ENCODE assay signal across 8 cellular contexts in genomic region chr17:17900615-17901520, GRCh38.
A peak's percentile ranks its signal among the peaks of the same experiment; 100 is the strongest.
DNase-seq lines count a peak whose midpoint lies in the region; ATAC-seq and TF ChIP-seq lines count a peak whose summit lies in the region.

No MANE protein-coding gene starts in this region.

- H3K27ac ChIP-seq in gastrocnemius medialis, result peak overlapping the region; percentile 63 to 78 (median 70)

- intact Hi-C loops in gastrocnemius medialis (cut with DNase I; ENCODE audit: low total_unique reads), result no loop called here
- intact Hi-C loops in activated naive CD4-positive, alpha-beta T cell treated with anti-CD3 and anti-CD28 coated beads for 36 hours (cut with micrococcal nuclease), result no loop called here

- TF ChIP-seq CTCF in HFFc6 (IDR thresholded peaks at IDR 0.05), result no peak
- no peak for TF ChIP-seq CTCF in gastrocnemius medialis (IDR thresholded peaks at IDR 0.05 in 4 of 5, conservative IDR thresholded peaks at IDR 0.05 in 1 of 5)

- H3K27me3 Mint-ChIP-seq in HFFc6 (ENCODE audit: insufficient read depth), result peaks cover 2% of the 10 kb centered on the region; the same call in 1 of the 2 replicates
- no peaks in the 10 kb centered on the region for H3K27me3 Mint-ChIP-seq in activated naive CD4-positive, alpha-beta T cell treated with anti-CD3 and anti-CD28 coated beads for 36 hours (ENCODE audit: low read depth)

- no peaks in the 10 kb centered on the region for H3K9me3 ChIP-seq in gastrocnemius medialis

- DNase-seq in HFFc6 (peak; percentile 95), SW 1271 (lab: John Stamatoyannopoulos, UW) (peak; percentile 33 to 95), globus pallidus (ENCODE audit: low spot score) (peak; percentile 71), gastrocnemius medialis (peak; percentile 91 to 94), SIG-M5 (lab: John Stamatoyannopoulos, UW) (no peak), mesenteric fat pad (ENCODE audit: low spot score) (no peak), HT-29 (ENCODE audit: low spot score) (no peak)
- no peak for DNase-seq in activated naive CD4-positive, alpha-beta T cell treated with anti-CD3 and anti-CD28 coated beads for 36 hours

- no peak for TF ChIP-seq POLR2A in gastrocnemius medialis (IDR thresholded peaks at IDR 0.05)

- peaks cover 35 to 47% of the 10 kb centered on the region in 2 donors for H3K4me1 ChIP-seq in gastrocnemius medialis

- H3K4me1 Mint-ChIP-seq in HFFc6 (ENCODE audit: low read depth), result peaks cover 46% of the 10 kb centered on the region
- no peaks in the 10 kb centered on the region for H3K4me1 Mint-ChIP-seq in activated naive CD4-positive, alpha-beta T cell treated with anti-CD3 and anti-CD28 coated beads for 36 hours (ENCODE audit: low read depth)

- H3K4me3 ChIP-seq in gastrocnemius medialis, result no peak overlapping the region

- peak; percentile 91 to 93 for ATAC-seq in gastrocnemius medialis

- CTCF ChIA-PET in activated naive CD4-positive, alpha-beta T cell treated with anti-CD3 and anti-CD28 coated beads for 36 hours (lab: Charles Lee), result interaction anchor here (0.5 to 1.1 kb wide), 5 partner anchors 10 to 284 kb away, joined by 3 to 6 read pairs (median 4); no protein-coding TSS in a partner anchor

- peak overlapping the region; percentile 53 for H3K4me3 Mint-ChIP-seq in HFFc6
- H3K4me3 Mint-ChIP-seq in activated naive CD4-positive, alpha-beta T cell treated with anti-CD3 and anti-CD28 coated beads for 36 hours, result no peak overlapping the region

- H3K27me3 ChIP-seq in gastrocnemius medialis, result no peaks in the 10 kb centered on the region

- H3K36me3 Mint-ChIP-seq in HFFc6 (ENCODE audit: low read depth), result peaks cover 17% of the 10 kb centered on the region
- peaks cover 3% of the 10 kb centered on the region for H3K36me3 Mint-ChIP-seq in activated naive CD4-positive, alpha-beta T cell treated with anti-CD3 and anti-CD28 coated beads for 36 hours (ENCODE audit: low read depth)

- peak overlapping the region; percentile 86 for H3K27ac Mint-ChIP-seq in HFFc6
- no peak overlapping the region for H3K27ac Mint-ChIP-seq in activated naive CD4-positive, alpha-beta T cell treated with anti-CD3 and anti-CD28 coated beads for 36 hours

- H3K36me3 ChIP-seq in gastrocnemius medialis, result peaks cover 0 to 7% of the 10 kb centered on the region in 2 donors

- in situ Hi-C loops in gastrocnemius medialis (cut with MboI; ENCODE audit: low sequenced_read_pairs in 4 of 4), result no loop called here

- H3K9me3 Mint-ChIP-seq in HFFc6, result no peaks in the 10 kb centered on the region
- no peaks in the 10 kb centered on the region for H3K9me3 Mint-ChIP-seq in activated naive CD4-positive, alpha-beta T cell treated with anti-CD3 and anti-CD28 coated beads for 36 hours

Comparison
In these comparisons a context has a peak if more than half of its experiments do, and no peak if none do; other contexts are left out.
1. DNase-seq: peak in HFFc6 (single experiment), SW 1271 (2 of 2), globus pallidus (single experiment) and gastrocnemius medialis (2 of 2); none in SIG-M5 (single experiment), mesenteric fat pad (single experiment), HT-29 (single experiment) and activated naive CD4-positive, alpha-beta T cell treated with anti-CD3 and anti-CD28 coated beads for 36 hours (single experiment).